Comparison of ENCODE assay signal across 20 cellular contexts in genomic region chr22:39699631-39700348, GRCh38.
DNase-seq lines count a peak whose midpoint lies in the region; ATAC-seq, FAIRE-seq and TF ChIP-seq lines count a peak whose summit lies in the region.
"Had no signal": no experiment of that assay in that cellular context is flagged by ENCODE, and none has a peak within 500 bp of the region (broad histone marks: within the 10 kb centered on the region; RNA-seq: fewer than 3 reads in every experiment).

No MANE protein-coding gene starts in this region.

- H3K4me3 ChIP-seq in HepG2 (replicated peaks in 1 of 3; ENCODE audit: insufficient read depth in 1 of 3, low read depth in 2 of 3, low read length in 3 of 3) (no peak overlapping the region), right lobe of liver (no peak overlapping the region), endodermal cell (ENCODE audit: low read length) (no peak overlapping the region)
- H3K4me3 ChIP-seq: breast epithelium, GM23338 had no signal

- no peaks in the 10 kb centered on the region for H3K9me3 Mint-ChIP-seq in endodermal cell
- H3K9me3 Mint-ChIP-seq in nephron progenitor cell = no peaks in the 10 kb centered on the region
- H3K9me3 Mint-ChIP-seq: dendritic cell treated with granulocyte-macrophage colony-stimulating factor and Interleukin-4, amounts not matched to agents 40 ng/mL and 50 ng/mL, for 4 days; GM23338; mesothelial cell of epicardium had no signal

- 13% methylated on average over 8 of the region's 19 CpGs for WGBS in HepG2 (ENCODE audit: low lambda C conversion rate)
- 40% methylated on average over 1 of the region's 19 CpGs for WGBS in right lobe of liver (ENCODE audit: insufficient coverage, low coverage, low lambda C conversion rate, missing lambda C conversion rate)
- WGBS in endodermal cell (ENCODE audit: insufficient coverage in 1 of 2, insufficient read length in 1 of 2), 2 experiments = 79 to 87% methylated on average over 5 to 19 of the region's 19 CpGs

- in situ Hi-C loops in HepG2 (cut with HindIII; ENCODE audit: extremely low pct_ligation_motif_present, low pct_unique_long_range_greater_than_20kb) = no loop called here

- no peak overlapping the region for H3K4me2 ChIP-seq in HepG2 (ENCODE audit: low read depth, low read length)
- H3K4me2 ChIP-seq: GM23338 had no signal

- H3K36me3 ChIP-seq in HepG2 (replicated peaks in 1 of 2; ENCODE audit: control insufficient read depth in 1 of 2, insufficient read depth in 2 of 2, low read length in 2 of 2) (no peaks in the 10 kb centered on the region), right lobe of liver (no peaks in the 10 kb centered on the region), endodermal cell (ENCODE audit: control insufficient read depth, insufficient read depth, low read length) (no peaks in the 10 kb centered on the region)
- H3K36me3 ChIP-seq: breast epithelium, neutrophil had no signal

- no peak overlapping the region for H3K9ac ChIP-seq in HepG2 (ENCODE audit: insufficient read depth, low read depth, low read length)
- no peak overlapping the region for H3K9ac ChIP-seq in endodermal cell (ENCODE audit: extremely low read depth, low read length, poor library complexity, severe bottlenecking)

- H2AFZ ChIP-seq in HepG2 (ENCODE audit: low read length) = no peak overlapping the region
- H2AFZ ChIP-seq: GM23338 had no signal

- H3K27ac ChIP-seq in HepG2 (ENCODE audit: extremely low read length, insufficient read depth, low read length) (no peak overlapping the region), right lobe of liver (no peak overlapping the region), endodermal cell (ENCODE audit: low read depth, low read length) (peak overlapping the region; percentile 57)
- H3K27ac ChIP-seq: breast epithelium, neutrophil, RWPE1 had no signal

- H3K4me1 ChIP-seq in HepG2 (ENCODE audit: insufficient read depth, low read length) (no peaks in the 10 kb centered on the region), right lobe of liver (no peaks in the 10 kb centered on the region), endodermal cell (ENCODE audit: control insufficient read depth, insufficient read depth, low read length) (no peaks in the 10 kb centered on the region)
- H3K4me1 ChIP-seq: breast epithelium had no signal

- TF ChIP-seq EP300 in HepG2 (IDR thresholded peaks at IDR 0.05; ENCODE audit: low read depth in 2 of 2, low read length in 2 of 2) (no peak), HepG2 (CRISPR knock-in tag; IDR thresholded peaks at IDR 0.05; ENCODE audit: borderline replicate concordance) (no peak)

- no peak for ATAC-seq in HepG2
- no peak for ATAC-seq in right lobe of liver
- no peak for ATAC-seq in left lobe of liver
- ATAC-seq: GM23338 had no signal

- FAIRE-seq in HepG2 (lab: Jason Lieb, UNC) = no peak
- FAIRE-seq: GM18507 had no signal

- no peaks in the 10 kb centered on the region for H3K79me2 ChIP-seq in HepG2 (ENCODE audit: insufficient read depth, low read length)

- POLR2A ChIA-PET in HepG2 (lab: Yijun Ruan, JAX) = no interaction called here

- H3K36me3 Mint-ChIP-seq in endodermal cell (ENCODE audit: low read depth) (no peaks in the 10 kb centered on the region), nephron progenitor cell (ENCODE audit: low read depth) (no peaks in the 10 kb centered on the region)
- H3K36me3 Mint-ChIP-seq: CD14-positive monocyte, mesothelial cell of epicardium had no signal

- TF ChIP-seq POLR2A in HepG2 (IDR thresholded peaks at IDR 0.05; ENCODE audit: insufficient read depth in 1 of 2, low read depth in 2 of 2, low read length in 2 of 2) (no peak), right lobe of liver (IDR thresholded peaks at IDR 0.05) (no peak)

- H3K4me1 Mint-ChIP-seq in endodermal cell = peaks cover 7% of the 10 kb centered on the region
- H3K4me1 Mint-ChIP-seq in nephron progenitor cell = peaks cover 84% of the 10 kb centered on the region
- H3K4me1 Mint-ChIP-seq: CD14-positive monocyte, GM23338 had no signal

- TF ChIP-seq RAD21 in HepG2 (CRISPR knock-in tag; IDR thresholded peaks at IDR 0.05) = no peak

- CTCF ChIA-PET in HepG2 (lab: Yijun Ruan, JAX; ENCODE audit: low intra/inter-chr PET ratio, low total read pairs) = no interaction called here

- H3K27me3 Mint-ChIP-seq in endodermal cell (ENCODE audit: insufficient read depth) (peaks cover 2% of the 10 kb centered on the region), nephron progenitor cell (ENCODE audit: low read depth, poor library complexity) (peaks cover 8% of the 10 kb centered on the region)

- intact Hi-C loops in HepG2 (cut with micrococcal nuclease; ENCODE audit: unreplicated experiment) = no loop called here
- intact Hi-C loops in right lobe of liver (cut with DNase I) = no loop called here

- no TSS peak for BruUV-seq in HepG2 (replicated peaks; lab: Mats Ljungman, UMichigan)

- H3K27ac Mint-ChIP-seq in endodermal cell = no peak overlapping the region
- H3K27ac Mint-ChIP-seq in nephron progenitor cell = no peak overlapping the region
- H3K27ac Mint-ChIP-seq: CD14-positive monocyte; dendritic cell treated with granulocyte-macrophage colony-stimulating factor and Interleukin-4, amounts not matched to agents 40 ng/mL and 50 ng/mL, for 4 days; GM23338; mesothelial cell of epicardium had no signal

- no peak overlapping the region for H3K4me3 Mint-ChIP-seq in endodermal cell
- no peak overlapping the region for H3K4me3 Mint-ChIP-seq in nephron progenitor cell
- H3K4me3 Mint-ChIP-seq: CD14-positive monocyte; dendritic cell treated with granulocyte-macrophage colony-stimulating factor and Interleukin-4, amounts not matched to agents 40 ng/mL and 50 ng/mL, for 4 days; GM23338; mesothelial cell of epicardium had no signal

- H3K27me3 ChIP-seq in HepG2 (ENCODE audit: control insufficient read depth in 1 of 2, insufficient read depth in 2 of 2, low read length in 2 of 2) = peaks cover 10 to 47% of the 10 kb centered on the region in 2 experiments
- no peaks in the 10 kb centered on the region for H3K27me3 ChIP-seq in right lobe of liver
- H3K27me3 ChIP-seq in endodermal cell (ENCODE audit: control insufficient read depth, insufficient read depth, low read length, poor library complexity, severe bottlenecking) = no peaks in the 10 kb centered on the region
- H3K27me3 ChIP-seq: breast epithelium had no signal

- TF ChIP-seq CTCF in HepG2 (CRISPR knock-in tag; IDR thresholded peaks at IDR 0.05) (no peak), right lobe of liver (IDR thresholded peaks at IDR 0.05) (no peak), endodermal cell (conservative IDR thresholded peaks at IDR 0.05) (no peak), nephron progenitor cell (IDR thresholded peaks at IDR 0.05) (no peak)

- DNase-seq in HepG2 (ENCODE audit: low spot score) (no peak), right lobe of liver (no peak), NCI-H2171 treated with DMSO at 0.1 percent for 48 hours (lab: John Stamatoyannopoulos, UW) (peak; percentile 84), endodermal cell (no peak), superior temporal gyrus (ENCODE audit: extremely low spot score) (peak; percentile 35), foreskin melanocyte (no peak), nephron progenitor cell (no peak), left lobe of liver (ENCODE audit: low spot score) (no peak)
- DNase-seq: activated effector memory CD4-positive, alpha-beta T cell treated with Interleukin-2 at 50 U/mL for 16 hours; DND-41; KBM-7; stimulated activated CD4-positive, alpha-beta T cell treated with anti-CD3 and anti-CD28 coated beads, Interleukin-12 subunit alpha, Interleukin-12 subunit beta, amount 100 ng/mL, for 4 hours had no signal

- H3K9me3 ChIP-seq in HepG2 (ENCODE audit: low read length) = no peaks in the 10 kb centered on the region
- H3K9me3 ChIP-seq in right lobe of liver = no peaks in the 10 kb centered on the region
- H3K9me3 ChIP-seq in endodermal cell (ENCODE audit: control insufficient read depth, low read length) = no peaks in the 10 kb centered on the region
- H3K9me3 ChIP-seq: breast epithelium, neutrophil had no signal

- 0 out of 2 replicates have a peak, but pooled peaks cover 2% of the 10 kb centered on the region for H4K20me1 ChIP-seq in HepG2 (ENCODE audit: insufficient read depth, low read length)

TF ChIP-seq in HepG2, 621 proteins besides CTCF, POLR2A, EP300 and RAD21:
- TF ChIP-seq BCL6 (CRISPR knock-in tag; IDR thresholded peaks at IDR 0.05) = peak; percentile 90
- TF ChIP-seq STAT5B (CRISPR knock-in tag; IDR thresholded peaks at IDR 0.05) = no peak
TF ChIP-seq in HepG2: peak in this region for 1.

Comparison
In these comparisons a context has a peak if more than half of its experiments do, and no peak if none do; other contexts are left out.
1. DNase-seq: peak in NCI-H2171 treated with DMSO at 0.1 percent for 48 hours (single experiment) and superior temporal gyrus (single experiment); none in HepG2 (single experiment), right lobe of liver (0 of 3), endodermal cell (single experiment), foreskin melanocyte (single experiment), nephron progenitor cell (single experiment) and left lobe of liver (single experiment).